Comparison of ENCODE assay signal across 1 cellular context in the genomic region with DNA sequence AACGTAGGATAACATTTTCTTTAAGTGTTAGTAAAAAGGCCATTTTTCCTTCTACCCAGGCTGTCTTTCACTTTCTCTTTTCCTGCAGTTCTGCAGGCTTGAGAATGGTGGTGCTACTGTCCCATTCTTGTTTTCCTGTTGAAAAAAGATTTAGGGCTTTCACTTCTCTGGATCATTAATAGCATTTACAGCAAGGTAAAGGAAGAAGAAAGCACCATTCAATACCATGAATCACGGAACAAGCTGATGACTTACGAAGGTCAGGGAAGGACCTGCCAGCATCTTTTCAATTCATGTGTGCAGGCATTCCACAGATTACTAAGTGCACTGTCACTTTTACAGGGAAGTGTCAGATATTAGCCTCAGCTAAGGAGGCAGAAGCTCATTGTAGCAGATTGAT.
TF ChIP-seq lines count a peak whose summit lies in the region.

No MANE protein-coding gene starts in this region.

TF ChIP-seq in GM12878, 131 proteins besides CTCF, POLR2A, EP300 and RAD21 (continued from another document):
- TF ChIP-seq, protein P1, sequence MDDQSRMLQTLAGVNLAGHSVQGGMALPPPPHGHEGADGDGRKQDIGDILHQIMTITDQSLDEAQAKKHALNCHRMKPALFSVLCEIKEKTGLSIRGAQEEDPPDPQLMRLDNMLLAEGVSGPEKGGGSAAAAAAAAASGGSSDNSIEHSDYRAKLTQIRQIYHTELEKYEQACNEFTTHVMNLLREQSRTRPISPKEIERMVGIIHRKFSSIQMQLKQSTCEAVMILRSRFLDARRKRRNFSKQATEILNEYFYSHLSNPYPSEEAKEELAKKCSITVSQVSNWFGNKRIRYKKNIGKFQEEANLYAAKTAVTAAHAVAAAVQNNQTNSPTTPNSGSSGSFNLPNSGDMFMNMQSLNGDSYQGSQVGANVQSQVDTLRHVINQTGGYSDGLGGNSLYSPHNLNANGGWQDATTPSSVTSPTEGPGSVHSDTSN (IDR thresholded peaks at IDR 0.05; ENCODE audit: insufficient replicate concordance, low read depth, low read length) = no peak
- TF ChIP-seq, protein P2, sequence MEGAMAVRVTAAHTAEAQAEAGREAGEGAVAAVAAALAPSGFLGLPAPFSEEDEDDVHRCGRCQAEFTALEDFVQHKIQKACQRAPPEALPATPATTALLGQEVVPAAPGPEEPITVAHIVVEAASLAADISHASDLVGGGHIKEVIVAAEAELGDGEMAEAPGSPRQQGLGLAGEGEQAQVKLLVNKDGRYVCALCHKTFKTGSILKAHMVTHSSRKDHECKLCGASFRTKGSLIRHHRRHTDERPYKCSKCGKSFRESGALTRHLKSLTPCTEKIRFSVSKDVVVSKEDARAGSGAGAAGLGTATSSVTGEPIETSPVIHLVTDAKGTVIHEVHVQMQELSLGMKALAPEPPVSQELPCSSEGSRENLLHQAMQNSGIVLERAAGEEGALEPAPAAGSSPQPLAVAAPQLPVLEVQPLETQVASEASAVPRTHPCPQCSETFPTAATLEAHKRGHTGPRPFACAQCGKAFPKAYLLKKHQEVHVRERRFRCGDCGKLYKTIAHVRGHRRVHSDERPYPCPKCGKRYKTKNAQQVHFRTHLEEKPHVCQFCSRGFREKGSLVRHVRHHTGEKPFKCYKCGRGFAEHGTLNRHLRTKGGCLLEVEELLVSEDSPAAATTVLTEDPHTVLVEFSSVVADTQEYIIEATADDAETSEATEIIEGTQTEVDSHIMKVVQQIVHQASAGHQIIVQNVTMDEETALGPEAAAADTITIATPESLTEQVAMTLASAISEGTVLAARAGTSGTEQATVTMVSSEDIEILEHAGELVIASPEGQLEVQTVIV (IDR thresholded peaks at IDR 0.05; ENCODE audit: borderline replicate concordance, partially characterized antibody) = no peak
- TF ChIP-seq ZNF207 (IDR thresholded peaks at IDR 0.05; ENCODE audit: borderline replicate concordance) (no peak), ETV6 (conservative IDR thresholded peaks at IDR 0.05 in 1 of 2, IDR thresholded peaks at IDR 0.05 in 1 of 2; ENCODE audit: borderline replicate concordance in 1 of 2, low read depth in 1 of 2) (no peak), GATAD2B (conservative IDR thresholded peaks at IDR 0.05; ENCODE audit: low read depth) (no peak), WRNIP1 (IDR thresholded peaks at IDR 0.05; ENCODE audit: borderline replicate concordance, low read depth, low read length) (no peak), MTA2 (IDR thresholded peaks at IDR 0.05; ENCODE audit: low read depth) (no peak), YBX1 (IDR thresholded peaks at IDR 0.05) (no peak), SMARCA5 (IDR thresholded peaks at IDR 0.05) (no peak)
